ENCODE assay signal across 28 cellular contexts in genomic region chr10:81303656-81304055, GRCh38.
"Had no signal": no experiment of that assay in that cellular context is flagged by ENCODE, and none has a peak within 500 bp of the region (broad histone marks: within the 10 kb centered on the region; RNA-seq: fewer than 3 reads in every experiment).

No MANE protein-coding gene starts in this region.

- H3K27ac ChIP-seq: body of pancreas, cardiac muscle cell, colonic mucosa, epithelial cell of prostate, gastrocnemius medialis, heart left ventricle had no signal

- H3K27me3 ChIP-seq: body of pancreas, cardiac muscle cell, colonic mucosa, gastrocnemius medialis, heart left ventricle had no signal

- H3K4me3 ChIP-seq: body of pancreas, cardiac muscle cell, colonic mucosa, gastrocnemius medialis, heart left ventricle had no signal

- DNase-seq: activated CD4-positive, alpha-beta T cell treated with anti-CD3 and anti-CD28 coated beads for 36 hours; activated CD4-positive, alpha-beta T cell treated with anti-CD3 and anti-CD28 coated beads, Interleukin-2, amount 10 ng/mL, durations not matched to agents 24 days and 14 days; activated CD4-positive, CD25-positive, alpha-beta regulatory T cell; activated CD4-positive, CD25-positive, alpha-beta regulatory T cell treated with anti-CD3 and anti-CD28 coated beads, Interleukin-2, amount 50 U/mL, for 72 hours; activated CD8-positive, alpha-beta memory T cell treated with anti-CD3 and anti-CD28 coated beads for 24 hours; activated CD8-positive, alpha-beta T cell treated with anti-CD3 and anti-CD28 coated beads for 36 hours; activated effector memory CD4-positive, alpha-beta T cell treated with Interleukin-2 at 50 U/mL for 16 hours; activated gamma-delta T cell treated with Interleukin-2 at 50 U/mL for 16 hours; activated naive CD4-positive, alpha-beta T cell treated with anti-CD3 and anti-CD28 coated beads, Interleukin-2, amount 50 U/mL, for 16 hours; activated naive CD4-positive, alpha-beta T cell treated with Interleukin-2 at 50 U/mL for 16 hours; activated T-cell treated with anti-CD3 and anti-CD28 coated beads, Interleukin-2, amount 50 U/mL, for 4 hours; amniotic stem cell; anterior cingulate cortex; body of pancreas; central memory CD4-positive, alpha-beta T cell; cerebellar nuclear complex; colonic mucosa; effector CD8-positive, alpha-beta T cell; foreskin fibroblast; gastrocnemius medialis; glutamatergic neuron; heart left ventricle had no signal

- H3K27ac Mint-ChIP-seq: activated CD4-positive, alpha-beta T cell treated with anti-CD3 and anti-CD28 coated beads for 36 hours; activated CD4-positive, alpha-beta T cell treated with anti-CD3 and anti-CD28 coated beads, Interleukin-2, amount 10 ng/mL, durations not matched to agents 24 days and 14 days; activated CD8-positive, alpha-beta T cell treated with anti-CD3 and anti-CD28 coated beads for 36 hours; activated naive CD8-positive, alpha-beta T cell; activated T-helper 17 cell treated with anti-CD3 and anti-CD28 coated beads, Interleukin-2, amount 50 U/mL, for 72 hours had no signal

- H3K27me3 Mint-ChIP-seq: activated CD4-positive, alpha-beta T cell treated with anti-CD3 and anti-CD28 coated beads for 36 hours; activated CD4-positive, alpha-beta T cell treated with anti-CD3 and anti-CD28 coated beads, Interleukin-2, amount 10 ng/mL, durations not matched to agents 24 days and 14 days; activated CD8-positive, alpha-beta T cell treated with anti-CD3 and anti-CD28 coated beads for 36 hours; activated naive CD8-positive, alpha-beta T cell; activated T-helper 17 cell treated with anti-CD3 and anti-CD28 coated beads, Interleukin-2, amount 50 U/mL, for 72 hours had no signal

- FAIRE-seq: endometrium, endothelial cell of umbilical vein had no signal

- H3K4me1 Mint-ChIP-seq: activated CD4-positive, alpha-beta T cell treated with anti-CD3 and anti-CD28 coated beads for 36 hours; activated CD4-positive, alpha-beta T cell treated with anti-CD3 and anti-CD28 coated beads, Interleukin-2, amount 10 ng/mL, durations not matched to agents 24 days and 14 days; activated T-helper 17 cell treated with anti-CD3 and anti-CD28 coated beads, Interleukin-2, amount 50 U/mL, for 72 hours had no signal

- H3K36me3 ChIP-seq: cardiac muscle cell, colonic mucosa, gastrocnemius medialis, heart left ventricle had no signal

- H3K4me3 Mint-ChIP-seq: activated CD4-positive, alpha-beta T cell treated with anti-CD3 and anti-CD28 coated beads for 36 hours; activated CD4-positive, alpha-beta T cell treated with anti-CD3 and anti-CD28 coated beads, Interleukin-2, amount 10 ng/mL, durations not matched to agents 24 days and 14 days; activated CD8-positive, alpha-beta T cell treated with anti-CD3 and anti-CD28 coated beads for 36 hours; activated naive CD8-positive, alpha-beta T cell; activated T-cell treated with anti-CD3 and anti-CD28 coated beads, Interleukin-2, amount 50 U/mL, for 4 hours; activated T-helper 17 cell treated with anti-CD3 and anti-CD28 coated beads, Interleukin-2, amount 50 U/mL, for 72 hours had no signal

- H3K9me3 ChIP-seq: body of pancreas, colonic mucosa, gastrocnemius medialis had no signal

- ATAC-seq: activated CD4-positive, alpha-beta T cell treated with anti-CD3 and anti-CD28 coated beads for 36 hours; activated CD8-positive, alpha-beta T cell treated with anti-CD3 and anti-CD28 coated beads for 36 hours; activated T-cell treated with anti-CD3 and anti-CD28 coated beads, Interleukin-2, amount 50 U/mL, for 4 hours; activated T-helper 17 cell treated with anti-CD3 and anti-CD28 coated beads, Interleukin-2, amount 50 U/mL, for 72 hours; body of pancreas; gastrocnemius medialis; heart left ventricle had no signal

- H3K4me1 ChIP-seq: body of pancreas, colonic mucosa, gastrocnemius medialis, heart left ventricle had no signal
